In the genomic region with DNA sequence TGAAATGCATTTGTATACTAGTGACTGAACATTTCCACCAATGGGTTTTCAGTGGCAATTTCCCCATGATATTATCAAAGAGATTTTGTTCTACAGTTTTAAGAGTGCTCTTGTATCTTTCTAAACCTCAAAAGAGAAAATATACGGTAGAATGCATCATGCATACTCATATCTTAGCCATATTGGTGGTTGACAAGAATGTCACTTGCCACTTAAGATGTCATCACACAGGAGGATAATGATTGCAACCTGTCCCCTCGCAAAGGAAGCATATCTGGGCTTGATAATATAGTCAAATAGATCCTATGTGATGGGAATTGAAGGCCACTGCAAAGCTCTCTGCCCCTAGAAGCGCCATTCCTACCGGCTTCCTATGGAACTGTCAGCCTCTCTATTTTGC, we compare ENCODE assay signal across 27 cellular contexts.
A peak's percentile ranks its signal among the peaks of the same experiment; 100 is the strongest.
DNase-seq lines count a peak whose midpoint lies in the region; ATAC-seq, FAIRE-seq and TF ChIP-seq lines count a peak whose summit lies in the region.
"Had no signal": no experiment of that assay in that cellular context is flagged by ENCODE, and none has a peak within 500 bp of the region (broad histone marks: within the 10 kb centered on the region; RNA-seq: fewer than 3 reads in every experiment).

No MANE protein-coding gene starts in this region.

- ATAC-seq in thoracic aorta (ENCODE audit: insufficient number of reproducible peaks, low FRiP score, low read depth), result no peak
- no peak for ATAC-seq in GM18867 (IDR thresholded peaks at IDR 0.05; ENCODE audit: unreplicated experiment)
- ATAC-seq: activated T-cell treated with anti-CD3 and anti-CD28 coated beads, Interleukin-2, amount 50 U/mL, for 4 hours had no signal

- H3K9me3 Mint-ChIP-seq in activated naive CD4-positive, alpha-beta T cell treated with anti-CD3 and anti-CD28 coated beads, Interleukin-2, amount 50 U/mL, for 24 hours, result no peaks in the 10 kb centered on the region
- H3K9me3 Mint-ChIP-seq: activated naive CD4-positive, alpha-beta T cell treated with anti-CD3 and anti-CD28 coated beads, Interleukin-2, amount 10 ng/mL, durations not matched to agents 7 days and 5 days; activated T-cell treated with anti-CD3 and anti-CD28 coated beads, Interleukin-2, amount 50 U/mL, for 4 hours; CD8-positive, alpha-beta memory T cell; memory B cell; T-helper 1 cell treated with Interleukin-12 subunit alpha and Interleukin-12 subunit beta and Interleukin-4 antibody, amounts not matched to agents 30 μg/mL and 1 μg/mL, for 36 hours; type B pancreatic cell had no signal

- H3K27ac Mint-ChIP-seq in activated naive CD4-positive, alpha-beta T cell treated with anti-CD3 and anti-CD28 coated beads, Interleukin-2, amount 50 U/mL, for 24 hours, result no peak overlapping the region
- H3K27ac Mint-ChIP-seq: activated CD4-positive, alpha-beta T cell treated with anti-CD3 and anti-CD28 coated beads, Interleukin-2, amount 10 ng/mL, durations not matched to agents 24 days and 14 days; activated naive CD4-positive, alpha-beta T cell treated with anti-CD3 and anti-CD28 coated beads, Interleukin-2, amount 10 ng/mL, durations not matched to agents 7 days and 5 days; CD8-positive, alpha-beta memory T cell; memory B cell; T-helper 1 cell treated with Interleukin-12 subunit alpha and Interleukin-12 subunit beta and Interleukin-4 antibody, amounts not matched to agents 30 μg/mL and 1 μg/mL, for 36 hours; type B pancreatic cell had no signal

- H3K4me1 ChIP-seq in breast epithelium, result peaks cover 8% of the 10 kb centered on the region in 2 donors
- H3K4me1 ChIP-seq in osteoblast (ENCODE audit: insufficient read depth, low read length), result no peaks in the 10 kb centered on the region
- H3K4me1 ChIP-seq in thoracic aorta (ENCODE audit: control insufficient read depth in 1 of 2, low read depth in 2 of 2), result peaks cover 31 to 41% of the 10 kb centered on the region in 2 donors

- DNase-seq in activated naive CD4-positive, alpha-beta T cell treated with Interleukin-2 at 50 U/mL for 16 hours, result no peak
- DNase-seq in breast epithelium (ENCODE audit: low spot score in 2 of 2), result no peak
- no peak for DNase-seq in osteoblast (ENCODE audit: insufficient read length, low spot score, missing footprints)
- DNase-seq in thoracic aorta (ENCODE audit: low spot score), result no peak
- DNase-seq in HTR-8/SVneo (ENCODE audit: insufficient read length, low spot score), result no peak
- DNase-seq in DMS 273 (lab: John Stamatoyannopoulos, UW; ENCODE audit: unreplicated experiment), result no peak
- DNase-seq: activated CD4-positive, alpha-beta T cell treated with anti-CD3 and anti-CD28 coated beads, Interleukin-2, amount 10 ng/mL, durations not matched to agents 24 days and 14 days; activated naive CD4-positive, alpha-beta T cell treated with anti-CD3 and anti-CD28 coated beads, Interleukin-2, amount 10 ng/mL, durations not matched to agents 7 days and 5 days; activated T-cell treated with anti-CD3 and anti-CD28 coated beads, Interleukin-2, amount 50 U/mL, for 4 hours; CD8-positive, alpha-beta memory T cell; GDM1; NCI-H1105; NCI-H2029; NCI-H2227 treated with DMSO at 0.1 percent for 48 hours; RPMI8226; stimulated activated CD4-positive, alpha-beta T cell treated with anti-CD3 and anti-CD28 coated beads, Interleukin-2, amount 100 ng/mL, for 24 hours had no signal

- no peaks in the 10 kb centered on the region for H3K27me3 Mint-ChIP-seq in activated naive CD4-positive, alpha-beta T cell treated with anti-CD3 and anti-CD28 coated beads, Interleukin-2, amount 50 U/mL, for 24 hours
- H3K27me3 Mint-ChIP-seq: activated naive CD4-positive, alpha-beta T cell treated with anti-CD3 and anti-CD28 coated beads, Interleukin-2, amount 10 ng/mL, durations not matched to agents 7 days and 5 days had no signal

- peak overlapping the region; percentile 63 for H2AFZ ChIP-seq in osteoblast (ENCODE audit: low read length)

- H3K27me3 ChIP-seq in breast epithelium (no peaks in the 10 kb centered on the region), osteoblast (ENCODE audit: insufficient read depth, low read length) (no peaks in the 10 kb centered on the region), thoracic aorta (replicated peaks; ENCODE audit: insufficient read depth) (no peaks in the 10 kb centered on the region)

- H3K36me3 Mint-ChIP-seq in activated naive CD4-positive, alpha-beta T cell treated with anti-CD3 and anti-CD28 coated beads, Interleukin-2, amount 50 U/mL, for 24 hours, result no peaks in the 10 kb centered on the region
- H3K36me3 Mint-ChIP-seq: activated naive CD4-positive, alpha-beta T cell treated with anti-CD3 and anti-CD28 coated beads, Interleukin-2, amount 10 ng/mL, durations not matched to agents 7 days and 5 days; CD8-positive, alpha-beta memory T cell; memory B cell; type B pancreatic cell had no signal

- H3K9me3 ChIP-seq in breast epithelium (no peaks in the 10 kb centered on the region), osteoblast (ENCODE audit: low read depth, low read length) (no peaks in the 10 kb centered on the region), thoracic aorta (no peaks in the 10 kb centered on the region)
- H3K9me3 ChIP-seq: prostate gland had no signal

- intact Hi-C loops in breast epithelium (cut with DNase I; ENCODE audit: low total_unique reads), result no loop called here

- H3K36me3 ChIP-seq in breast epithelium, result no peaks in the 10 kb centered on the region
- H3K36me3 ChIP-seq in osteoblast (ENCODE audit: insufficient read depth, low read length), result no peaks in the 10 kb centered on the region
- no peaks in the 10 kb centered on the region for H3K36me3 ChIP-seq in thoracic aorta
- H3K36me3 ChIP-seq: prostate gland had no signal

- no peak for FAIRE-seq in HTR-8/SVneo (lab: Jason Lieb, UNC)
- FAIRE-seq: A204.1, colon, keratinocyte had no signal

- no peak overlapping the region for H3K4me2 ChIP-seq in osteoblast (ENCODE audit: insufficient read depth, low read length)

- TF ChIP-seq CTCF in breast epithelium (IDR thresholded peaks at IDR 0.05), result no peak
- TF ChIP-seq CTCF in osteoblast (IDR thresholded peaks at IDR 0.05; ENCODE audit: extremely low read depth, low read depth, low read length), result no peak
- no peak for TF ChIP-seq CTCF in thoracic aorta (IDR thresholded peaks at IDR 0.05)

- peak overlapping the region; percentile 1 for H3K4me3 Mint-ChIP-seq in activated naive CD4-positive, alpha-beta T cell treated with anti-CD3 and anti-CD28 coated beads, Interleukin-2, amount 50 U/mL, for 24 hours
- H3K4me3 Mint-ChIP-seq: activated CD4-positive, alpha-beta T cell treated with anti-CD3 and anti-CD28 coated beads, Interleukin-2, amount 10 ng/mL, durations not matched to agents 24 days and 14 days; activated naive CD4-positive, alpha-beta T cell treated with anti-CD3 and anti-CD28 coated beads, Interleukin-2, amount 10 ng/mL, durations not matched to agents 7 days and 5 days; activated T-cell treated with anti-CD3 and anti-CD28 coated beads, Interleukin-2, amount 50 U/mL, for 4 hours; CD8-positive, alpha-beta memory T cell; T-helper 1 cell treated with Interleukin-12 subunit alpha and Interleukin-12 subunit beta and Interleukin-4 antibody, amounts not matched to agents 30 μg/mL and 1 μg/mL, for 36 hours; type B pancreatic cell had no signal

- no peaks in the 10 kb centered on the region for H4K20me1 ChIP-seq in osteoblast (ENCODE audit: insufficient read depth, low read length)

- H3K4me1 Mint-ChIP-seq in activated naive CD4-positive, alpha-beta T cell treated with anti-CD3 and anti-CD28 coated beads, Interleukin-2, amount 50 U/mL, for 24 hours, result peaks cover 11% of the 10 kb centered on the region

- no peak for TF ChIP-seq POLR2A in breast epithelium (IDR thresholded peaks at IDR 0.05)

- no peaks in the 10 kb centered on the region for H3K79me2 ChIP-seq in osteoblast (ENCODE audit: insufficient read depth, low read length)

- peak overlapping the region; percentile 90 to 92 for H3K27ac ChIP-seq in breast epithelium
- no peak overlapping the region for H3K27ac ChIP-seq in osteoblast (ENCODE audit: low read depth, low read length)
- H3K27ac ChIP-seq in thoracic aorta, result peak overlapping the region; percentile 86 to 87
- H3K27ac ChIP-seq: SK-N-MC had no signal

- H3K4me3 ChIP-seq in breast epithelium, result no peak overlapping the region
- no peak overlapping the region for H3K4me3 ChIP-seq in osteoblast (ENCODE audit: insufficient read depth, low read length)
- H3K4me3 ChIP-seq in thoracic aorta, result no peak overlapping the region
- H3K4me3 ChIP-seq: prostate gland, SK-N-MC, skin epidermis had no signal
